In genomic region chr2:96809216-96809882, GRCh38 we compare ENCODE assay signal across 16 cellular contexts.
"Had no signal": no experiment of that assay in that cellular context is flagged by ENCODE, and none has a peak within 500 bp of the region (broad histone marks: within the 10 kb centered on the region; RNA-seq: fewer than 3 reads in every experiment).

No MANE protein-coding gene starts in this region.

- H3K36me3 Mint-ChIP-seq: activated naive CD8-positive, alpha-beta T cell had no signal

- H3K27ac Mint-ChIP-seq: activated naive CD8-positive, alpha-beta T cell; brain had no signal

- H3K4me3 ChIP-seq: esophagus muscularis mucosa, smooth muscle cell, upper lobe of left lung had no signal

- H3K9me3 ChIP-seq: esophagus muscularis mucosa, upper lobe of left lung had no signal

- H3K27me3 ChIP-seq: esophagus muscularis mucosa, upper lobe of left lung had no signal

- H3K4me2 ChIP-seq: smooth muscle cell had no signal

- DNase-seq: activated CD4-positive, alpha-beta T cell treated with anti-CD3 and anti-CD28 coated beads, Interleukin-2, amount 50 U/mL, for 1 hour; activated effector memory CD4-positive, alpha-beta T cell treated with Interleukin-2 at 50 U/mL for 16 hours; activated T-cell treated with anti-CD3 and anti-CD28 coated beads, Interleukin-2, amount 50 U/mL, for 24 hours; cerebellar nuclear complex; foreskin fibroblast; retina; substantia nigra; upper lobe of left lung had no signal

- H3K9me3 Mint-ChIP-seq: activated T-cell treated with anti-CD3 and anti-CD28 coated beads, Interleukin-2, amount 50 U/mL, for 24 hours; stimulated activated effector memory CD8-positive, alpha-beta T cell treated with anti-CD3 and anti-CD28 coated beads, Interleukin-12 subunit alpha, Interleukin-12 subunit beta, amount 100 ng/mL, for 72 hours had no signal

- FAIRE-seq: endometrium, keratinocyte, TTC549 had no signal

- H3K4me3 Mint-ChIP-seq: activated naive CD8-positive, alpha-beta T cell; activated T-cell treated with anti-CD3 and anti-CD28 coated beads, Interleukin-2, amount 50 U/mL, for 24 hours; brain; stimulated activated effector memory CD8-positive, alpha-beta T cell treated with anti-CD3 and anti-CD28 coated beads, Interleukin-12 subunit alpha, Interleukin-12 subunit beta, amount 100 ng/mL, for 72 hours had no signal

- H3K27ac ChIP-seq: esophagus muscularis mucosa, upper lobe of left lung had no signal

- ATAC-seq: stimulated activated effector memory CD8-positive, alpha-beta T cell treated with anti-CD3 and anti-CD28 coated beads, Interleukin-12 subunit alpha, Interleukin-12 subunit beta, amount 100 ng/mL, for 72 hours had no signal

- H3K27me3 Mint-ChIP-seq: activated naive CD8-positive, alpha-beta T cell; activated T-cell treated with anti-CD3 and anti-CD28 coated beads, Interleukin-2, amount 50 U/mL, for 24 hours had no signal
